18 cellular contexts compared by ENCODE assay signal in genomic region chr17:40484973-40485530, GRCh38. TPM values are rescaled to one million over a fixed set of nuclear protein-coding genes. Genes with fewer than 3 reads are reported as not detected.
DNase-seq lines count a peak whose midpoint lies in the region; ATAC-seq, FAIRE-seq and TF ChIP-seq lines count a peak whose summit lies in the region.
"Had no signal": no experiment of that assay in that cellular context is flagged by ENCODE, and none has a peak within 500 bp of the region (broad histone marks: within the 10 kb centered on the region; RNA-seq: fewer than 3 reads in every experiment).

No MANE protein-coding gene starts in this region.

- H3K4me1 Mint-ChIP-seq in T-helper 1 cell treated with Interleukin-12 subunit alpha and Interleukin-12 subunit beta and Interleukin-4 antibody, amounts not matched to agents 30 μg/mL and 1 μg/mL, for 36 hours (ENCODE audit: low read depth) = peaks cover 82% of the 10 kb centered on the region
- peaks cover 55% of the 10 kb centered on the region for H3K4me1 Mint-ChIP-seq in activated T-helper 17 cell treated with anti-CD3 and anti-CD28 coated beads, Interleukin-2, amount 50 U/mL, for 72 hours

- H3K27ac Mint-ChIP-seq in T-helper 1 cell treated with Interleukin-12 subunit alpha and Interleukin-12 subunit beta and Interleukin-4 antibody, amounts not matched to agents 30 μg/mL and 1 μg/mL, for 36 hours = peak overlapping the region; percentile 62
- H3K27ac Mint-ChIP-seq in activated T-helper 17 cell treated with anti-CD3 and anti-CD28 coated beads, Interleukin-2, amount 50 U/mL, for 72 hours = peak overlapping the region; percentile 63
- H3K27ac Mint-ChIP-seq: natural killer cell had no signal

- H2AFZ ChIP-seq in MM.1S (ENCODE audit: low read length) = no peak overlapping the region

- 77 to 94% (median 83%) methylated on average over 7 of the region's 7 CpGs for WGBS in stomach, 5 donors

- no peak overlapping the region for H3K4me2 ChIP-seq in MM.1S (ENCODE audit: low read depth, low read length)

- H3K4me3 ChIP-seq in kidney (ENCODE audit: low read length in 2 of 2) = no peak overlapping the region
- no peak overlapping the region for H3K4me3 ChIP-seq in stomach
- H3K4me3 ChIP-seq in MG63 = no peak overlapping the region
- no peak overlapping the region for H3K4me3 ChIP-seq in MM.1S (ENCODE audit: low read length)
- H3K4me3 ChIP-seq: SJCRH30, thoracic aorta had no signal

- H3K9me3 Mint-ChIP-seq in T-helper 1 cell treated with Interleukin-12 subunit alpha and Interleukin-12 subunit beta and Interleukin-4 antibody, amounts not matched to agents 30 μg/mL and 1 μg/mL, for 36 hours = no peaks in the 10 kb centered on the region
- peaks cover 4% of the 10 kb centered on the region for H3K9me3 Mint-ChIP-seq in activated T-helper 17 cell treated with anti-CD3 and anti-CD28 coated beads, Interleukin-2, amount 50 U/mL, for 72 hours
- H3K9me3 Mint-ChIP-seq: CD4-positive, CD25-positive, alpha-beta regulatory T cell; natural killer cell had no signal

- H3K27ac ChIP-seq in kidney (ENCODE audit: low read depth in 2 of 2, low read length in 2 of 2) = no peak overlapping the region
- peak overlapping the region in 3 of 5 donors; percentile 65 to 72 (median 72) for H3K27ac ChIP-seq in stomach
- no peak overlapping the region for H3K27ac ChIP-seq in MM.1S (ENCODE audit: low read length)
- H3K27ac ChIP-seq: SJCRH30, thoracic aorta had no signal

- H3K4me1 ChIP-seq in kidney (ENCODE audit: control insufficient read depth in 1 of 2, insufficient read depth in 1 of 2, low read depth in 1 of 2, low read length in 2 of 2) (peaks cover under 1 to 3% of the 10 kb centered on the region in 2 donors), stomach (peaks cover 1 to 36% (median 20%) of the 10 kb centered on the region in 4 donors), MM.1S (ENCODE audit: low read length) (no peaks in the 10 kb centered on the region)

- no peak for TF ChIP-seq POLR2A in stomach (IDR thresholded peaks at IDR 0.05)

- no peak for TF ChIP-seq EP300 in stomach (IDR thresholded peaks at IDR 0.05)

- no peaks in the 10 kb centered on the region for H3F3A ChIP-seq in MM.1S (ENCODE audit: insufficient read depth, low read length)

- H3K27me3 ChIP-seq in stomach = no peaks in the 10 kb centered on the region
- no peaks in the 10 kb centered on the region for H3K27me3 ChIP-seq in MG63
- H3K27me3 ChIP-seq in MM.1S (replicated peaks; ENCODE audit: insufficient read depth, low read length) = peaks cover 68% of the 10 kb centered on the region
- H3K27me3 ChIP-seq: SJCRH30 had no signal

- ATAC-seq in activated T-helper 17 cell treated with anti-CD3 and anti-CD28 coated beads, Interleukin-2, amount 50 U/mL, for 72 hours (replicated peaks) = no peak

- H3K79me2 ChIP-seq in MM.1S (ENCODE audit: low read length) = no peaks in the 10 kb centered on the region

- TF ChIP-seq CTCF in kidney (IDR thresholded peaks at IDR 0.05; ENCODE audit: borderline replicate concordance, extremely low read depth, insufficient read depth) (no peak), stomach (IDR thresholded peaks at IDR 0.05) (no peak), MM.1S (IDR thresholded peaks at IDR 0.05; ENCODE audit: low read length) (no peak)

- H3K27me3 Mint-ChIP-seq in T-helper 1 cell treated with Interleukin-12 subunit alpha and Interleukin-12 subunit beta and Interleukin-4 antibody, amounts not matched to agents 30 μg/mL and 1 μg/mL, for 36 hours (ENCODE audit: low read depth) = no peaks in the 10 kb centered on the region
- H3K27me3 Mint-ChIP-seq in activated T-helper 17 cell treated with anti-CD3 and anti-CD28 coated beads, Interleukin-2, amount 50 U/mL, for 72 hours = no peaks in the 10 kb centered on the region

- no peaks in the 10 kb centered on the region for H3K36me3 Mint-ChIP-seq in T-helper 1 cell treated with Interleukin-12 subunit alpha and Interleukin-12 subunit beta and Interleukin-4 antibody, amounts not matched to agents 30 μg/mL and 1 μg/mL, for 36 hours (ENCODE audit: low read depth)
- H3K36me3 Mint-ChIP-seq in activated T-helper 17 cell treated with anti-CD3 and anti-CD28 coated beads, Interleukin-2, amount 50 U/mL, for 72 hours (ENCODE audit: low read depth) = peaks cover 6% of the 10 kb centered on the region
- H3K36me3 Mint-ChIP-seq: CD4-positive, CD25-positive, alpha-beta regulatory T cell; natural killer cell had no signal

- FAIRE-seq in kidney (lab: Jason Lieb, UNC) = no peak

- DNase-seq in T-helper 1 cell (no peak), kidney (peak; percentile 2), stomach (no peak), NAMALWA (ENCODE audit: low spot score) (no peak), MG63 (no peak), MM.1S (no peak)
- DNase-seq: 8988T; activated naive CD4-positive, alpha-beta T cell treated with Interleukin-2 at 50 U/mL for 16 hours; CD4-positive, CD25-positive, alpha-beta regulatory T cell; effector CD4-positive, alpha-beta T cell; left ventricle myocardium superior; natural killer cell; SJCRH30; stimulated activated CD4-positive, alpha-beta T cell treated with anti-CD3 and anti-CD28 coated beads, Interleukin-2, amount 100 ng/mL, for 48 hours; stimulated activated CD8-positive, alpha-beta memory T cell treated with anti-CD3 and anti-CD28 coated beads, Interleukin-4, amount 100 ng/mL, for 48 hours had no signal

- H3K36me3 ChIP-seq in kidney (ENCODE audit: control insufficient read depth in 1 of 2, insufficient read depth in 2 of 2, low read length in 2 of 2) (no peaks in the 10 kb centered on the region), stomach (no peaks in the 10 kb centered on the region), MG63 (no peaks in the 10 kb centered on the region), MM.1S (replicated peaks; ENCODE audit: insufficient read depth, low read length) (no peaks in the 10 kb centered on the region)
- H3K36me3 ChIP-seq: SJCRH30, thoracic aorta had no signal

- H3K9ac ChIP-seq in kidney (ENCODE audit: low read length in 2 of 2) (no peak overlapping the region), MM.1S (ENCODE audit: low read length) (no peak overlapping the region)

- no peaks in the 10 kb centered on the region for H3K9me2 ChIP-seq in MM.1S (replicated peaks; ENCODE audit: insufficient read depth, low read length)

- no peak overlapping the region for H3K4me3 Mint-ChIP-seq in T-helper 1 cell treated with Interleukin-12 subunit alpha and Interleukin-12 subunit beta and Interleukin-4 antibody, amounts not matched to agents 30 μg/mL and 1 μg/mL, for 36 hours
- H3K4me3 Mint-ChIP-seq in activated T-helper 17 cell treated with anti-CD3 and anti-CD28 coated beads, Interleukin-2, amount 50 U/mL, for 72 hours = peak overlapping the region; percentile 39
- H3K4me3 Mint-ChIP-seq: CD4-positive, CD25-positive, alpha-beta regulatory T cell; natural killer cell had no signal

- no peaks in the 10 kb centered on the region for H4K20me1 ChIP-seq in MM.1S (ENCODE audit: insufficient read depth, low read length)

- intact Hi-C loops in kidney (cut with DNase I) = no loop called here
- intact Hi-C loops in stomach (cut with DNase I; ENCODE audit: low total_unique reads) = no loop called here

- no peaks in the 10 kb centered on the region for H3K9me3 ChIP-seq in kidney (ENCODE audit: control insufficient read depth in 1 of 2, low read length in 2 of 2)
- H3K9me3 ChIP-seq in stomach = no peaks in the 10 kb centered on the region
- H3K9me3 ChIP-seq in MG63 = no peaks in the 10 kb centered on the region
- no peaks in the 10 kb centered on the region for H3K9me3 ChIP-seq in MM.1S (replicated peaks; ENCODE audit: insufficient read depth, low read length)
- H3K9me3 ChIP-seq: SJCRH30, thoracic aorta had no signal

RNA-seq across cellular contexts. Expression of gene TNS4, which starts 16.4 kb away (rescaled TPM):
- 10 to 100 TPM in 1 of 2 donors, 1 to 10 TPM in 1; 8.8 to 19.8 TPM for total RNA-seq in activated T-helper 17 cell treated with anti-CD3 and anti-CD28 coated beads, Interleukin-2, amount 50 U/mL, for 72 hours
- total RNA-seq in kidney (0.31 TPM), stomach (1 to 10 TPM in 1 of 5 donors, under 1 TPM in 3, not detected in 1; 0.18 to 3.5 (median 0.59) TPM)
- polyA plus RNA-seq in kidney (ENCODE audit: insufficient read depth, low read depth, low replicate concordance) (2.2 TPM), stomach (10 to 100 TPM in 1 of 3 donors, under 1 TPM in 1, not detected in 1; 0.62 to 23.2 TPM)
- total RNA-seq in MG63 (2014; rRNA removed; shearing (Covaris generic); ENCODE audit: low replicate concordance) = not detected in 2 replicates
- total RNA-seq: left ventricle myocardium superior, SJCRH30 had no signal

RNA-seq across cellular contexts. Expression of gene IGFBP4, which starts 41.8 kb away (rescaled TPM):
- total RNA-seq in activated T-helper 17 cell treated with anti-CD3 and anti-CD28 coated beads, Interleukin-2, amount 50 U/mL, for 72 hours = 10 to 100 TPM in 1 of 2 donors, 1 to 10 TPM in 1; 5.3 to 33.8 TPM
- 743 TPM for total RNA-seq in kidney
- 545 TPM for polyA plus RNA-seq in kidney (ENCODE audit: insufficient read depth, low read depth, low replicate concordance)
- total RNA-seq in stomach = 100 to 1,000 TPM in 4 of 5 donors, 10 to 100 TPM in 1; 71.2 to 658 (median 186) TPM
- polyA plus RNA-seq in stomach = 100 to 1,000 TPM in 2 of 3 donors, 10 to 100 TPM in 1; 77.3 to 175 (median 138) TPM
- total RNA-seq in MG63 (2014; rRNA removed; shearing (Covaris generic); ENCODE audit: low replicate concordance) = 7.9 and 12.4 TPM in 2 replicates

Comparison
In these comparisons a context has a peak if more than half of its experiments do, and no peak if none do; other contexts are left out.
1. H3K27ac ChIP-seq: peak in stomach (3 of 5); none in kidney (0 of 2) and MM.1S (single experiment).